In genomic region chr6:142225552-142225951, GRCh38 we compare ENCODE assay signal across 21 cellular contexts.
"Had no signal": no experiment of that assay in that cellular context is flagged by ENCODE, and none has a peak within 500 bp of the region (broad histone marks: within the 10 kb centered on the region; RNA-seq: fewer than 3 reads in every experiment).

No MANE protein-coding gene starts in this region.

- ATAC-seq: foreskin keratinocyte; gastroesophageal sphincter; heart left ventricle; stimulated activated naive CD8-positive, alpha-beta T cell treated with anti-CD3 and anti-CD28 coated beads, Interleukin-15, Interleukin-2, amounts not matched to agents 100 U/mL and 50 U/mL, for 24 hours had no signal

- H3K4me1 Mint-ChIP-seq: endodermal cell; immature natural killer cell; memory B cell; nephron; neural progenitor cell; stimulated activated effector memory CD8-positive, alpha-beta T cell treated with anti-CD3 and anti-CD28 coated beads, Interleukin-12 subunit alpha, Interleukin-12 subunit beta, amount 100 ng/mL, for 72 hours had no signal

- H3K27ac Mint-ChIP-seq: dendritic cell treated with granulocyte-macrophage colony-stimulating factor and Interleukin-4, amounts not matched to agents 40 ng/mL and 50 ng/mL, for 4 days; endodermal cell; immature natural killer cell; memory B cell; nephron; neural progenitor cell; progenitor cell of endocrine pancreas; stimulated activated effector memory CD8-positive, alpha-beta T cell treated with anti-CD3 and anti-CD28 coated beads, Interleukin-12 subunit alpha, Interleukin-12 subunit beta, amount 100 ng/mL, for 72 hours had no signal

- DNase-seq: colonic mucosa; effector CD8-positive, alpha-beta T cell; endodermal cell; foreskin keratinocyte; heart left ventricle; hippocampal formation; immature natural killer cell; sigmoid colon; stimulated activated CD4-positive, alpha-beta T cell treated with anti-CD3 and anti-CD28 coated beads, Interleukin-2, amount 100 ng/mL, for 24 hours; stimulated activated CD4-positive, alpha-beta T cell treated with anti-CD3 and anti-CD28 coated beads, Interleukin-4, amount 100 ng/mL, for 24 hours; stimulated activated naive CD8-positive, alpha-beta T cell treated with anti-CD3 and anti-CD28 coated beads, Interleukin-15, Interleukin-2, amounts not matched to agents 100 U/mL and 50 U/mL, for 24 hours; upper lobe of left lung; uterus had no signal

- H3K36me3 Mint-ChIP-seq: neural progenitor cell; stimulated activated effector memory CD8-positive, alpha-beta T cell treated with anti-CD3 and anti-CD28 coated beads, Interleukin-12 subunit alpha, Interleukin-12 subunit beta, amount 100 ng/mL, for 72 hours had no signal

- FAIRE-seq: keratinocyte had no signal

- H3K27me3 Mint-ChIP-seq: dendritic cell treated with granulocyte-macrophage colony-stimulating factor and Interleukin-4, amounts not matched to agents 40 ng/mL and 50 ng/mL, for 4 days; memory B cell; progenitor cell of endocrine pancreas had no signal

- H3K4me3 Mint-ChIP-seq: dendritic cell treated with granulocyte-macrophage colony-stimulating factor and Interleukin-4, amounts not matched to agents 40 ng/mL and 50 ng/mL, for 4 days; endodermal cell; immature natural killer cell; memory B cell; nephron; neural progenitor cell; stimulated activated effector memory CD8-positive, alpha-beta T cell treated with anti-CD3 and anti-CD28 coated beads, Interleukin-12 subunit alpha, Interleukin-12 subunit beta, amount 100 ng/mL, for 72 hours had no signal
